16 cellular contexts compared by ENCODE assay signal in genomic region chr1:54266195-54266594, GRCh38.
"Had no signal": no experiment of that assay in that cellular context is flagged by ENCODE, and none has a peak within 500 bp of the region (broad histone marks: within the 10 kb centered on the region; RNA-seq: fewer than 3 reads in every experiment).

No MANE protein-coding gene starts in this region.

- H3K27ac ChIP-seq: coronary artery, neural progenitor cell, ovary, right atrium auricular region had no signal

- DNase-seq: effector CD8-positive, alpha-beta T cell; heart right ventricle; hypothalamus; mammary epithelial cell; natural killer cell; nucleus accumbens; ovary; stimulated activated CD4-positive, alpha-beta T cell treated with anti-CD3 and anti-CD28 coated beads, Interleukin-2, amount 100 ng/mL, for 48 hours; stimulated activated naive CD4-positive, alpha-beta T cell treated with Interleukin-2 at 50 U/mL for 16 hours; trophoblast cell had no signal

- H3K36me3 ChIP-seq: neural progenitor cell, ovary, right atrium auricular region had no signal

- ATAC-seq: heart right ventricle, natural killer cell had no signal

- H3K4me2 ChIP-seq: neural progenitor cell, smooth muscle cell had no signal

- H3K27me3 ChIP-seq: heart right ventricle, neural progenitor cell, ovary, right atrium auricular region had no signal

- H2AFZ ChIP-seq: neural progenitor cell had no signal

- H3K9ac ChIP-seq: neural progenitor cell had no signal

- H3K9me3 ChIP-seq: heart right ventricle, ovary, right atrium auricular region had no signal

- H3K4me3 ChIP-seq: coronary artery, heart right ventricle, neural progenitor cell, ovary, right atrium auricular region, smooth muscle cell had no signal

- FAIRE-seq: frontal cortex, islet of Langerhans had no signal
